In the genomic region with DNA sequence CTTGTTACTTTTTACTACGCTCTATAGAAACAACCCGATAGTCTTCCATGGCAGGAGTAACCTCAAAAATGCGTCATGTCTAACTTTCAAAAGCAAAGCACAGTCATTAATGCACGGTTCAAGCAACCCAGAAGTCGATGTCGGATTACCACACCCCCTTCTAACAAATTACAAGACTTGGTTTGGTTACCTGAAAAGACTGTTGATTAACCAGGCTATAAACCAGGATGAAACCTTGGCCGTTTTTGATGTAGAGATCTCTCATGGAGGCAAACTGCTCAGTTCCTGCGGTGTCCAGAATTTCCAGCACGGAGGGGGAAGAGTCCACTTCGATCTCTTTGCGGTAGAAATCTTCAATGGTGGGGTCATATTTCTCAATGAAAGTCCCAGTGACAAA, we compare ENCODE assay signal across 8 cellular contexts. TPM values are rescaled to one million over a fixed set of nuclear protein-coding genes. Genes with fewer than 3 reads are reported as not detected.
DNase-seq lines count a peak whose midpoint lies in the region; ATAC-seq and TF ChIP-seq lines count a peak whose summit lies in the region.

No MANE protein-coding gene starts in this region.

- H3K4me1 Mint-ChIP-seq in MCF 10A (ENCODE audit: insufficient read depth, unreplicated experiment) = peaks cover 7% of the 10 kb centered on the region

- peak overlapping the region; percentile 14 to 70 (median 53); a peak in 21 of 22 replicates for H3K4me2 ChIP-seq in BLaER1 treated with 17β-estradiol and CSF1 and Interleukin-3, amounts not matched to agents 10 nM and 100 nM

- CTCF ChIA-PET in MCF 10A (lab: Yijun Ruan, JAX) = interaction anchor here (0.6 to 0.9 kb wide), 2 partner anchors 398 to 413 kb away, joined by 3 read pairs; no protein-coding TSS in a partner anchor

- no peaks in the 10 kb centered on the region for H3K9me3 Mint-ChIP-seq in MCF 10A (ENCODE audit: unreplicated experiment)

- H3K27ac Mint-ChIP-seq in MCF 10A (ENCODE audit: low read depth, unreplicated experiment) = peak overlapping the region; percentile 91

- H3K36me3 ChIP-seq in BLaER1 treated with 17β-estradiol and CSF1 and Interleukin-3, amounts not matched to agents 10 nM and 100 nM = peaks cover 0 to 25% (median 12%) of the 10 kb centered on the region in 11 experiments; a peak in 12 of 22 replicates
- no peaks in the 10 kb centered on the region for H3K36me3 ChIP-seq in upper lobe of right lung

- H3K4me3 ChIP-seq in BLaER1 treated with 17β-estradiol and CSF1 and Interleukin-3, amounts not matched to agents 10 nM and 100 nM = peak overlapping the region; percentile 60 to 80 (median 72)
- peak overlapping the region; percentile 69 for H3K4me3 ChIP-seq in upper lobe of right lung

- H3K4me3 Mint-ChIP-seq in MCF 10A (ENCODE audit: unreplicated experiment) = peak overlapping the region; percentile 80

- peaks cover 0 to 25% (median 15%) of the 10 kb centered on the region in 10 experiments; a peak in 14 of 20 replicates for H3K4me1 ChIP-seq in BLaER1 treated with 17β-estradiol and CSF1 and Interleukin-3, amounts not matched to agents 10 nM and 100 nM
- peaks cover 17% of the 10 kb centered on the region for H3K4me1 ChIP-seq in upper lobe of right lung

- H3K9me3 ChIP-seq in BLaER1 treated with 17β-estradiol and CSF1 and Interleukin-3, amounts not matched to agents 10 nM and 100 nM (replicated peaks in 1 of 11) = peaks cover 0 to 10% (median 0%) of the 10 kb centered on the region in 11 experiments; a peak in 2 of 22 replicates
- H3K9me3 ChIP-seq in upper lobe of right lung = no peaks in the 10 kb centered on the region

- H3K27ac ChIP-seq in BLaER1 treated with 17β-estradiol and CSF1 and Interleukin-3, amounts not matched to agents 10 nM and 100 nM = peak overlapping the region; percentile 95 to 99 (median 97); a peak in 21 of 22 replicates
- peak overlapping the region; percentile 96 for H3K27ac ChIP-seq in upper lobe of right lung

- peaks cover 22% of the 10 kb centered on the region for H3K36me3 Mint-ChIP-seq in MCF 10A (ENCODE audit: insufficient read depth, unreplicated experiment)

- H4K20me1 ChIP-seq in BLaER1 treated with 17β-estradiol and CSF1 and Interleukin-3, amounts not matched to agents 10 nM and 100 nM = peaks cover 0 to 38% (median 21%) of the 10 kb centered on the region in 11 experiments; a peak in 14 of 22 replicates

- H3K27me3 Mint-ChIP-seq in MCF 10A (ENCODE audit: insufficient read depth, unreplicated experiment) = peaks cover 58% of the 10 kb centered on the region

- TF ChIP-seq CTCF in MCF 10A (IDR thresholded peaks at IDR 0.05; ENCODE audit: unreplicated experiment) (no peak), upper lobe of right lung (IDR thresholded peaks at IDR 0.05) (no peak)

- intact Hi-C loops in MCF 10A (cut with micrococcal nuclease) = no loop called here
- intact Hi-C loops in upper lobe of right lung (cut with DNase I) = no loop called here

- TSS peak; percentile 49 for BruUV-seq in MCF 10A (replicated peaks; lab: Mats Ljungman, UMichigan)

- DNase-seq in NCI-H1105 treated with DMSO at 0.1 percent for 48 hours (lab: John Stamatoyannopoulos, UW) (peak; percentile 38), MCF 10A (ENCODE audit: unreplicated experiment) (peak; percentile 41), lung microvascular endothelial cell (ENCODE audit: low read depth in 2 of 2) (peak; percentile 5 to 39), upper lobe of right lung (no peak), ecto neural progenitor cell (ENCODE audit: low spot score) (no peak)

- ATAC-seq in GM21423 (IDR thresholded peaks at IDR 0.05; ENCODE audit: unreplicated experiment) (peak; percentile 22), upper lobe of right lung (no peak), GM21390 (IDR thresholded peaks at IDR 0.05; ENCODE audit: unreplicated experiment) (no peak)

- H3K27me3 ChIP-seq in BLaER1 treated with 17β-estradiol and CSF1 and Interleukin-3, amounts not matched to agents 10 nM and 100 nM = peaks cover 70 to 86% (median 82%) of the 10 kb centered on the region in 11 experiments
- no peaks in the 10 kb centered on the region for H3K27me3 ChIP-seq in upper lobe of right lung

- peak overlapping the region; percentile 94 to 98 (median 97) for H3K9ac ChIP-seq in BLaER1 treated with 17β-estradiol and CSF1 and Interleukin-3, amounts not matched to agents 10 nM and 100 nM

- POLR2A ChIA-PET in MCF 10A (lab: Yijun Ruan, JAX) = interaction anchor here (0.6 to 1.5 kb wide), 5 partner anchors 32 to 471 kb away, joined by 3 to 4 read pairs (median 3); no protein-coding TSS in a partner anchor

RNA-seq across cellular contexts. Expression of a gene that starts 2.4 kb away (rescaled TPM):
- total RNA-seq in MCF 10A (2022) = 36.3 and 37.0 TPM in 2 replicates
- total RNA-seq in lung microvascular endothelial cell = 9.3 and 11.6 TPM in 2 replicates
- 24.3 TPM for total RNA-seq in upper lobe of right lung

Comparison
In these comparisons a context has a peak if more than half of its experiments do, and no peak if none do; other contexts are left out.
1. DNase-seq: peak in NCI-H1105 treated with DMSO at 0.1 percent for 48 hours (single experiment), MCF 10A (single experiment) and lung microvascular endothelial cell (2 of 2); none in upper lobe of right lung (single experiment) and ecto neural progenitor cell (single experiment).